Comparison of ENCODE assay signal across 16 cellular contexts in the genomic region with DNA sequence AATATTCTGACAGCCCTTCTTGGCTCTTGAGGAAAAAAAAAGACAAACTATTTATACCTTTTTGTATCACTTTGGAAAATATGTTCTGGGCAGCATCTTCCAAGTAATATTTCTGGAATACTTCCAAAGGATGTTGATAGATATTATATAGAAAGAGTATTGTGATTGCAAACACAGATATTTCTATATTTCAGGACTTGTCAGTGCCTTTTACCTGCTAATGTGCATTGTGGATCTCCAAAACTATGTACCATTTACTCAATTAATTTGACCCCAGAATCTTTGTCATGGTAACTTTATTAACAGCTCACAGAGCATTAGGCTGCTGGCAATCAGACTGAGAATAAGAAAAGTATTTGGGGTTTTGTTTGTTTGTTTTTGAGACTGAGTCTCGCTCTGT. TPM values are rescaled to one million over a fixed set of nuclear protein-coding genes. Genes with fewer than 3 reads are reported as not detected.
A peak's percentile ranks its signal among the peaks of the same experiment; 100 is the strongest.
DNase-seq lines count a peak whose midpoint lies in the region; TF ChIP-seq lines count a peak whose summit lies in the region.
"Had no signal": no experiment of that assay in that cellular context is flagged by ENCODE, and none has a peak within 500 bp of the region (broad histone marks: within the 10 kb centered on the region; RNA-seq: fewer than 3 reads in every experiment).

No MANE protein-coding gene starts in this region.

- H3K4me3 ChIP-seq in A673 (ENCODE audit: low read depth, low read length, poor library complexity, severe bottlenecking) (no peak overlapping the region), HEK293 (ENCODE audit: low read depth, low read length) (no peak overlapping the region), SK-N-MC (no peak overlapping the region)
- no peak overlapping the region for H3K4me3 ChIP-seq in effector memory CD4-positive, alpha-beta T cell (ENCODE audit: insufficient read depth, low read depth, low read length, poor library complexity, severe bottlenecking)
- H3K4me3 ChIP-seq: BLaER1 treated with 17β-estradiol and CSF1 and Interleukin-3, amounts not matched to agents 10 nM and 100 nM had no signal

- POLR2A ChIA-PET in A673 (lab: Charles Lee; ENCODE audit: low non-redundant PET) (interaction anchor here (1.0 kb wide), 1 partner anchor 12 kb away, joined by 4 read pairs; no protein-coding TSS in a partner anchor), HEK293 (lab: Yijun Ruan, JAX) (no interaction called here)

- intact Hi-C loops in A673 (cut with micrococcal nuclease; ENCODE audit: unreplicated experiment): loop anchor here (5.0 kb wide), 1 partner anchor 643 kb away; no protein-coding TSS in a partner anchor

- H3K9ac ChIP-seq in SK-N-MC (ENCODE audit: insufficient read length): peak overlapping the region; percentile 24
- H3K9ac ChIP-seq: BLaER1 treated with 17β-estradiol and CSF1 and Interleukin-3, amounts not matched to agents 10 nM and 100 nM had no signal

- CTCF ChIA-PET in A673 (lab: Charles Lee): no interaction called here
- CTCF ChIA-PET in HEK293 (lab: Yijun Ruan, JAX): no interaction called here

- H3K9me3 ChIP-seq in A673 (ENCODE audit: low read depth, low read length, poor library complexity, severe bottlenecking) (peaks cover 13% of the 10 kb centered on the region), HEK293 (ENCODE audit: control insufficient read depth, insufficient read depth, low read depth, low read length) (no peaks in the 10 kb centered on the region), SK-N-MC (ENCODE audit: low read depth, low read length) (no peaks in the 10 kb centered on the region)
- H3K9me3 ChIP-seq in effector memory CD4-positive, alpha-beta T cell (ENCODE audit: control insufficient read depth, low read length): no peaks in the 10 kb centered on the region

- TF ChIP-seq CTCF in A673 (conservative IDR thresholded peaks at IDR 0.05; ENCODE audit: low read depth, low read length): no peak
- TF ChIP-seq CTCF in HEK293 (tag by site-specific recombination; IDR thresholded peaks at IDR 0.05): no peak

- no TSS peak for BruUV-seq in A673 (replicated peaks; lab: Mats Ljungman, UMichigan)

- DNase-seq in A673 (ENCODE audit: low spot score) (no peak), SK-N-MC (ENCODE audit: low read depth, low spot score) (no peak), NCI-H774 (lab: John Stamatoyannopoulos, UW) (no peak), T-helper 1 cell (no peak)
- DNase-seq in effector memory CD4-positive, alpha-beta T cell: no peak
- DNase-seq: 8988T; AML-193; Caco-2; Calu3; CD4-positive, alpha-beta T cell; CD8-positive, alpha-beta T cell; DMS79 treated with DMSO at 0.1 percent for 48 hours; GF-D8 had no signal

- H3K27me3 ChIP-seq in A673 (replicated peaks; ENCODE audit: insufficient read depth, low read depth, low read length, poor library complexity): no peaks in the 10 kb centered on the region
- H3K27me3 ChIP-seq in effector memory CD4-positive, alpha-beta T cell (replicated peaks; ENCODE audit: control insufficient read depth, insufficient read depth, low read length, poor library complexity, severe bottlenecking): peaks cover 3% of the 10 kb centered on the region
- H3K27me3 ChIP-seq: BLaER1 treated with 17β-estradiol and CSF1 and Interleukin-3, amounts not matched to agents 10 nM and 100 nM had no signal

- H3K36me3 ChIP-seq in A673 (ENCODE audit: insufficient read depth, low read length, poor library complexity, severe bottlenecking) (no peaks in the 10 kb centered on the region), HEK293 (ENCODE audit: control insufficient read depth in 2 of 2, insufficient read depth in 1 of 2, low read length in 2 of 2) (no peaks in the 10 kb centered on the region), SK-N-MC (ENCODE audit: insufficient read depth, low read length) (no peaks in the 10 kb centered on the region)
- H3K36me3 ChIP-seq in effector memory CD4-positive, alpha-beta T cell (ENCODE audit: control insufficient read depth, insufficient read depth, low read length): no peaks in the 10 kb centered on the region
- H3K36me3 ChIP-seq: BLaER1 treated with 17β-estradiol and CSF1 and Interleukin-3, amounts not matched to agents 10 nM and 100 nM had no signal

- H3K4me1 ChIP-seq in A673 (ENCODE audit: insufficient read depth, low read length, poor library complexity, severe bottlenecking): peaks cover 75% of the 10 kb centered on the region
- H3K4me1 ChIP-seq in HEK293 (ENCODE audit: control insufficient read depth, insufficient read depth, low read length): no peaks in the 10 kb centered on the region
- H3K4me1 ChIP-seq in effector memory CD4-positive, alpha-beta T cell (ENCODE audit: control insufficient read depth, insufficient read depth, low read length, poor library complexity, severe bottlenecking): no peaks in the 10 kb centered on the region
- H3K4me1 ChIP-seq: BLaER1 treated with 17β-estradiol and CSF1 and Interleukin-3, amounts not matched to agents 10 nM and 100 nM; Caco-2 had no signal

- H3K27ac ChIP-seq in A673 (ENCODE audit: low read depth, low read length, poor library complexity, severe bottlenecking): peak overlapping the region; percentile 100
- H3K27ac ChIP-seq in HEK293 (ENCODE audit: extremely low read depth, low read depth, low read length): no peak overlapping the region
- peak overlapping the region; percentile 100 for H3K27ac ChIP-seq in SK-N-MC
- no peak overlapping the region for H3K27ac ChIP-seq in effector memory CD4-positive, alpha-beta T cell (ENCODE audit: insufficient read depth, low read length, poor library complexity, severe bottlenecking)
- H3K27ac ChIP-seq: BLaER1 treated with 17β-estradiol and CSF1 and Interleukin-3, amounts not matched to agents 10 nM and 100 nM; C4-2B had no signal

TF ChIP-seq in HEK293, 187 proteins besides CTCF, POLR2A, EP300 and RAD21:
- no peak for TF ChIP-seq ZNF416 (tag by site-specific recombination; IDR thresholded peaks at IDR 0.05)
- TF ChIP-seq, protein P1, sequence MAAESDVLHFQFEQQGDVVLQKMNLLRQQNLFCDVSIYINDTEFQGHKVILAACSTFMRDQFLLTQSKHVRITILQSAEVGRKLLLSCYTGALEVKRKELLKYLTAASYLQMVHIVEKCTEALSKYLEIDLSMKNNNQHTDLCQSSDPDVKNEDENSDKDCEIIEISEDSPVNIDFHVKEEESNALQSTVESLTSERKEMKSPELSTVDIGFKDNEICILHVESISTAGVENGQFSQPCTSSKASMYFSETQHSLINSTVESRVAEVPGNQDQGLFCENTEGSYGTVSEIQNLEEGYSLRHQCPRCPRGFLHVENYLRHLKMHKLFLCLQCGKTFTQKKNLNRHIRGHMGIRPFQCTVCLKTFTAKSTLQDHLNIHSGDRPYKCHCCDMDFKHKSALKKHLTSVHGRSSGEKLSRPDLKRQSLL (tag by site-specific recombination; IDR thresholded peaks at IDR 0.05): no peak
- 0 out of 2 replicates have a peak, but pooled peaks have one; percentile 20 for TF ChIP-seq ZNF239 (tag by site-specific recombination; IDR thresholded peaks at IDR 0.05)

RNA-seq across cellular contexts. Expression of a gene that starts 16.7 kb away (rescaled TPM):
- 2,517 and 2,519 TPM in 2 replicates for total RNA-seq in A673 (2021)

RNA-seq across cellular contexts. Expression of a gene that starts 50.9 kb away (rescaled TPM):
- total RNA-seq in A673 (2021): 52.8 and 56.0 TPM in 2 replicates

Comparison
In these comparisons a context has a peak if more than half of its experiments do, and no peak if none do; other contexts are left out.
1. H3K27ac ChIP-seq: peak in A673 (single experiment) and SK-N-MC (single experiment); none in HEK293 (single experiment) and effector memory CD4-positive, alpha-beta T cell (single experiment).